Comparison of ENCODE assay signal across 26 cellular contexts in genomic region chr10:95097805-95098204, GRCh38. TPM values are rescaled to one million over a fixed set of nuclear protein-coding genes. Genes with fewer than 3 reads are reported as not detected.
A peak's percentile ranks its signal among the peaks of the same experiment; 100 is the strongest.
DNase-seq lines count a peak whose midpoint lies in the region; ATAC-seq, FAIRE-seq and TF ChIP-seq lines count a peak whose summit lies in the region.
"Had no signal": no experiment of that assay in that cellular context is flagged by ENCODE, and none has a peak within 500 bp of the region (broad histone marks: within the 10 kb centered on the region; RNA-seq: fewer than 3 reads in every experiment).

No MANE protein-coding gene starts in this region.

- no peaks in the 10 kb centered on the region for H3K27me3 Mint-ChIP-seq in activated T-cell treated with anti-CD3 and anti-CD28 coated beads, Interleukin-2, amount 50 U/mL, for 72 hours (ENCODE audit: low read depth)

- intact Hi-C loops in HepG2 (cut with micrococcal nuclease; ENCODE audit: unreplicated experiment) = no loop called here

- peak overlapping the region; percentile 18 for H3K4me2 ChIP-seq in HepG2 (ENCODE audit: low read depth, low read length)

- TF ChIP-seq CTCF in HepG2 (CRISPR knock-in tag; IDR thresholded peaks at IDR 0.05) (no peak), BE2C (IDR thresholded peaks at IDR 0.05; ENCODE audit: low read depth, low read length) (no peak)

- no peak for TF ChIP-seq POLR2A in GM12891 (IDR thresholded peaks at IDR 0.05; ENCODE audit: low read depth, low read length)
- TF ChIP-seq POLR2A in HepG2 (IDR thresholded peaks at IDR 0.05; ENCODE audit: insufficient read depth in 1 of 2, low read depth in 2 of 2, low read length in 2 of 2) = no peak

- 0% methylated on average over 1 of the region's 1 CpG for WGBS in HepG2 (ENCODE audit: low lambda C conversion rate)

- H3K4me1 ChIP-seq in HepG2 (ENCODE audit: insufficient read depth, low read length) (peaks cover 25% of the 10 kb centered on the region), BE2C (no peaks in the 10 kb centered on the region)

- TF ChIP-seq EP300 in HepG2 (IDR thresholded peaks at IDR 0.05; ENCODE audit: low read depth in 2 of 2, low read length in 2 of 2) (peak in 1 of 2 experiments; percentile 43; a peak in 1 of 4 replicates), HepG2 (CRISPR knock-in tag; IDR thresholded peaks at IDR 0.05; ENCODE audit: borderline replicate concordance) (no peak)

- no peaks in the 10 kb centered on the region for H3K36me3 Mint-ChIP-seq in activated T-cell treated with anti-CD3 and anti-CD28 coated beads, Interleukin-2, amount 50 U/mL, for 72 hours (ENCODE audit: insufficient read depth in 2 of 2)

- in situ Hi-C loops in HepG2 (cut with HindIII; ENCODE audit: extremely low pct_ligation_motif_present, low pct_unique_long_range_greater_than_20kb) = no loop called here

- H3K79me2 ChIP-seq in HepG2 (ENCODE audit: insufficient read depth, low read length) = no peaks in the 10 kb centered on the region

- peaks cover 0 to 3% of the 10 kb centered on the region in 2 donors for H3K9me3 Mint-ChIP-seq in activated T-cell treated with anti-CD3 and anti-CD28 coated beads, Interleukin-2, amount 50 U/mL, for 72 hours

- H3K9me3 ChIP-seq in HepG2 (ENCODE audit: low read length) (no peaks in the 10 kb centered on the region), BE2C (no peaks in the 10 kb centered on the region)

- no peak overlapping the region for H3K27ac ChIP-seq in HepG2 (ENCODE audit: extremely low read length, insufficient read depth, low read length)
- H3K27ac ChIP-seq: HL-60, RWPE1 had no signal

- H4K20me1 ChIP-seq in HepG2 (ENCODE audit: insufficient read depth, low read length) = no peaks in the 10 kb centered on the region

- CTCF ChIA-PET in HepG2 (lab: Yijun Ruan, JAX; ENCODE audit: low intra/inter-chr PET ratio, low total read pairs) = no interaction called here

- BruUV-seq in HepG2 (replicated peaks; lab: Mats Ljungman, UMichigan) = no TSS peak

- POLR2A ChIA-PET in HepG2 (lab: Yijun Ruan, JAX) = no interaction called here

- no peaks in the 10 kb centered on the region for H3K27me3 ChIP-seq in HepG2 (ENCODE audit: control insufficient read depth in 1 of 2, insufficient read depth in 2 of 2, low read length in 2 of 2)
- no peaks in the 10 kb centered on the region for H3K27me3 ChIP-seq in BE2C

- H3K9ac ChIP-seq in HepG2 (ENCODE audit: insufficient read depth, low read depth, low read length) = no peak overlapping the region

- ATAC-seq in HepG2 = no peak; the same call in 2 of the 3 replicates
- no peak for ATAC-seq in HG03520 (IDR thresholded peaks at IDR 0.05; ENCODE audit: unreplicated experiment)
- no peak for ATAC-seq in activated T-cell treated with anti-CD3 and anti-CD28 coated beads, Interleukin-2, amount 50 U/mL, for 72 hours (replicated peaks in 1 of 2)
- ATAC-seq: Panc1 had no signal

- H3K4me3 ChIP-seq in HepG2 (replicated peaks in 1 of 3; ENCODE audit: insufficient read depth in 1 of 3, low read depth in 2 of 3, low read length in 3 of 3) = no peak overlapping the region
- no peak overlapping the region for H3K4me3 ChIP-seq in BE2C (ENCODE audit: low read depth, low read length)

- H3K27ac Mint-ChIP-seq in activated T-cell treated with anti-CD3 and anti-CD28 coated beads, Interleukin-2, amount 50 U/mL, for 72 hours = no peak overlapping the region

- FAIRE-seq in GM12891 (lab: Jason Lieb, UNC) = peak; percentile 73
- no peak for FAIRE-seq in HepG2 (lab: Jason Lieb, UNC)
- FAIRE-seq: H1 had no signal

- DNase-seq in GM12891 (ENCODE audit: insufficient read length, low spot score) = no peak
- DNase-seq in NCI-H526 treated with DMSO at 0.1 percent for 48 hours (lab: John Stamatoyannopoulos, UW) = peak; percentile 34
- DNase-seq in HepG2 (ENCODE audit: low spot score) = peak; percentile 27
- no peak for DNase-seq in kidney tubule cell (ENCODE audit: low spot score)
- DNase-seq in BE2C = no peak
- DNase-seq in activated T-cell treated with anti-CD3 and anti-CD28 coated beads, Interleukin-2, amount 50 U/mL, for 72 hours = no peak
- DNase-seq: DMS153, Karpas-422, NCI-H1105 treated with DMSO at 0.1 percent for 48 hours, NCI-H146, NCI-H2029, NCI-H446 treated with DMSO at 0.1 percent for 48 hours, NCI-H69, SHP77, T-helper 1 cell had no signal

- no peak for TF ChIP-seq RAD21 in HepG2 (CRISPR knock-in tag; IDR thresholded peaks at IDR 0.05)

- no peak overlapping the region for H2AFZ ChIP-seq in HepG2 (ENCODE audit: low read length)

- no peaks in the 10 kb centered on the region for H3K36me3 ChIP-seq in HepG2 (replicated peaks in 1 of 2; ENCODE audit: control insufficient read depth in 1 of 2, insufficient read depth in 2 of 2, low read length in 2 of 2)
- no peaks in the 10 kb centered on the region for H3K36me3 ChIP-seq in BE2C

- no peak overlapping the region for H3K4me3 Mint-ChIP-seq in activated T-cell treated with anti-CD3 and anti-CD28 coated beads, Interleukin-2, amount 50 U/mL, for 72 hours

- no peaks in the 10 kb centered on the region for H3K4me1 Mint-ChIP-seq in activated T-cell treated with anti-CD3 and anti-CD28 coated beads, Interleukin-2, amount 50 U/mL, for 72 hours (ENCODE audit: low read depth)

TF ChIP-seq in GM12891, 5 proteins besides CTCF, POLR2A, EP300 and RAD21:
- TF ChIP-seq SPI1 (IDR thresholded peaks at IDR 0.05; ENCODE audit: low read depth, low read length) = no peak
- TF ChIP-seq TAF1 (IDR thresholded peaks at IDR 0.05; ENCODE audit: low read depth, low read length) = no peak
- TF ChIP-seq POU2F2 (IDR thresholded peaks at IDR 0.05; ENCODE audit: low read depth, low read length) = no peak
- no peak for TF ChIP-seq POLR2AphosphoS5 (IDR thresholded peaks at IDR 0.05; ENCODE audit: low read depth, low read length)
- TF ChIP-seq PAX5 (IDR thresholded peaks at IDR 0.05; ENCODE audit: insufficient read depth, low read length, severe bottlenecking) = no peak

TF ChIP-seq in HepG2, 621 proteins besides CTCF, POLR2A, EP300 and RAD21 (continues in another document):
- TF ChIP-seq ATF1 (CRISPR knock-in tag; IDR thresholded peaks at IDR 0.05) = no peak
- no peak for TF ChIP-seq KAT2B (IDR thresholded peaks at IDR 0.05; ENCODE audit: borderline replicate concordance, low read depth, low read length)
- TF ChIP-seq PAXIP1 (CRISPR knock-in tag; conservative IDR thresholded peaks at IDR 0.05) = peak; percentile 81

RNA-seq across cellular contexts. Expression of gene CYP2C8, which starts 28.5 kb away (rescaled TPM):
- polyA plus RNA-seq in GM12891 (2012; ENCODE audit: low read depth, missing spikeins) = 0.32 TPM
- 0.09 TPM in 1 of 2 replicates, not detected in the other for total RNA-seq in HepG2 (2016; rRNA removed; fragmentation: Illumina TruSeq; extraction: Trizol)
- total RNA-seq in HepG2 (2016; cell fraction: cytosol; rRNA removed; fragmentation: Illumina TruSeq; extraction: Trizol; ENCODE audit: low read depth) = 0.10 TPM in 1 of 2 replicates, not detected in the other
- 0.15 TPM in 1 of 2 replicates, not detected in the other for total RNA-seq in HepG2 (2016; cell fraction: insoluble cytoplasmic fraction; rRNA removed; fragmentation: Illumina TruSeq; extraction: Trizol)
- total RNA-seq in HepG2 (2016; cell fraction: membrane; rRNA removed; fragmentation: Illumina TruSeq; extraction: Trizol) = 0.14 and 0.19 TPM in 2 replicates
- total RNA-seq in HepG2 (2016; cell fraction: nucleus; rRNA removed; fragmentation: Illumina TruSeq; extraction: Trizol) = 0.31 and 0.84 TPM in 2 replicates
- polyA plus RNA-seq in HepG2 (2011; rRNA removed) = 0.13 and 0.15 TPM in 2 replicates
- 0.03 TPM in 2 replicates for polyA plus RNA-seq in HepG2 (2011; cell fraction: cytosol; rRNA removed)
- 0.37 and 0.68 TPM in 2 replicates for polyA plus RNA-seq in HepG2 (2011; cell fraction: nucleus; rRNA removed)
- polyA plus RNA-seq in HepG2 (2012) = 0.11 TPM in 1 of 2 replicates, not detected in the other
- not detected in 2 replicates for polyA plus RNA-seq in HepG2 (2016; cell fraction: cytosol; fragmentation: Illumina TruSeq; extraction: Trizol; ENCODE audit: low read depth)
- not detected in 2 replicates for polyA plus RNA-seq in HepG2 (2016; cell fraction: insoluble cytoplasmic fraction; fragmentation: Illumina TruSeq; extraction: Trizol; ENCODE audit: low read depth)
- not detected in 2 replicates for polyA plus RNA-seq in HepG2 (2016; cell fraction: membrane; fragmentation: Illumina TruSeq; extraction: Trizol; ENCODE audit: low read depth)
- 2.4 and 2.8 TPM in 2 replicates for polyA plus RNA-seq in HepG2 (2016; cell fraction: nucleus; fragmentation: Illumina TruSeq; extraction: Trizol; ENCODE audit: insufficient read depth, low read depth)
- polyA minus RNA-seq in HepG2 (2011; rRNA and poly(A)+ RNA removed; ENCODE audit: low replicate concordance) = not detected in 2 replicates
- not detected in 2 replicates for polyA minus RNA-seq in HepG2 (2011; cell fraction: cytosol; rRNA and poly(A)+ RNA removed)
- polyA minus RNA-seq in HepG2 (2011; cell fraction: nucleus; rRNA and poly(A)+ RNA removed) = 0.75 TPM in 1 of 2 replicates, not detected in the other
- not detected for polyA plus RNA-seq in BE2C (2012; ENCODE audit: insufficient read depth, insufficient read length, low read depth)
- under 1 TPM; 0.30 to 0.36 TPM for total RNA-seq in activated T-cell treated with anti-CD3 and anti-CD28 coated beads, Interleukin-2, amount 50 U/mL, for 72 hours
- total RNA-seq: Daoy, G401, M059J, OCI-LY7, SK-MEL-5 had no signal
- polyA plus RNA-seq: BJ had no signal

Comparison
In these comparisons a context has a peak if more than half of its experiments do, and no peak if none do; other contexts are left out.
1. DNase-seq: peak in NCI-H526 treated with DMSO at 0.1 percent for 48 hours (single experiment) and HepG2 (single experiment); none in GM12891 (single experiment), kidney tubule cell (single experiment), BE2C (single experiment) and activated T-cell treated with anti-CD3 and anti-CD28 coated beads, Interleukin-2, amount 50 U/mL, for 72 hours (0 of 2).